In genomic region chr11:96367357-96367756, GRCh38 we compare ENCODE assay signal across 27 cellular contexts.
"Had no signal": no experiment of that assay in that cellular context is flagged by ENCODE, and none has a peak within 500 bp of the region (broad histone marks: within the 10 kb centered on the region; RNA-seq: fewer than 3 reads in every experiment).

No MANE protein-coding gene starts in this region.

- H3K27ac ChIP-seq: adrenal gland, breast epithelium, hepatocyte, left lung, neutrophil, parathyroid adenoma, upper lobe of left lung had no signal

- H3K27me3 Mint-ChIP-seq: activated CD4-positive, alpha-beta T cell treated with anti-CD3 and anti-CD28 coated beads for 36 hours; activated naive CD8-positive, alpha-beta T cell; central memory CD8-positive, alpha-beta T cell; effector memory CD8-positive, alpha-beta T cell had no signal

- H3K4me3 ChIP-seq: adrenal gland, breast epithelium, hepatocyte, left lung, lung, upper lobe of left lung had no signal

- H3K4me3 Mint-ChIP-seq: activated CD4-positive, alpha-beta T cell treated with anti-CD3 and anti-CD28 coated beads for 36 hours; activated naive CD8-positive, alpha-beta T cell; activated T-cell treated with anti-CD3 and anti-CD28 coated beads, Interleukin-2, amount 50 U/mL, for 4 hours; central memory CD8-positive, alpha-beta T cell; effector memory CD8-positive, alpha-beta T cell; immature natural killer cell; mesothelial cell of epicardium; nephron; WTC11 had no signal

- H3K27me3 ChIP-seq: adrenal gland, breast epithelium, hepatocyte, left lung, neutrophil, upper lobe of left lung had no signal

- H3K4me1 Mint-ChIP-seq: activated CD4-positive, alpha-beta T cell treated with anti-CD3 and anti-CD28 coated beads for 36 hours; central memory CD8-positive, alpha-beta T cell; immature natural killer cell; mesothelial cell of epicardium; nephron; WTC11 had no signal

- DNase-seq: activated CD4-positive, alpha-beta T cell treated with anti-CD3 and anti-CD28 coated beads for 36 hours; activated CD4-positive, alpha-beta T cell treated with anti-CD3 and anti-CD28 coated beads, Interleukin-2, amount 50 U/mL, for 4 hours; activated CD8-positive, alpha-beta memory T cell treated with anti-CD3 and anti-CD28 coated beads for 24 hours; activated CD8-positive, alpha-beta memory T cell treated with anti-CD3 and anti-CD28 coated beads, Interleukin-2, amount 50 U/mL, for 4 hours; activated naive CD4-positive, alpha-beta T cell; activated T-cell treated with anti-CD3 and anti-CD28 coated beads, Interleukin-2, amount 50 U/mL, for 4 hours; adrenal gland; effector memory CD8-positive, alpha-beta T cell; glutamatergic neuron; immature natural killer cell; right cardiac atrium; stimulated activated CD4-positive, alpha-beta T cell treated with anti-CD3 and anti-CD28 coated beads, Interleukin-4, amount 100 ng/mL, for 4 hours; stimulated activated naive CD8-positive, alpha-beta T cell treated with anti-CD3 and anti-CD28 coated beads, Interleukin-15, Interleukin-2, amounts not matched to agents 100 U/mL and 50 U/mL, for 24 hours; T-helper 9 cell; upper lobe of left lung had no signal

- H3K9me3 Mint-ChIP-seq: activated T-cell treated with anti-CD3 and anti-CD28 coated beads, Interleukin-2, amount 50 U/mL, for 4 hours; activated T-helper 2 cell treated with anti-CD3 and anti-CD28 coated beads, Interferon-gamma antibody, Interleukin-2, Interleukin-4, amounts not matched to agents 10 μg/mL and 5 μg/mL and 100 μg/mL, durations not matched to agents 14 hours and 24 hours and 36 hours; central memory CD8-positive, alpha-beta T cell; effector memory CD8-positive, alpha-beta T cell; immature natural killer cell had no signal

- H3K27ac Mint-ChIP-seq: activated CD4-positive, alpha-beta T cell treated with anti-CD3 and anti-CD28 coated beads for 36 hours; activated naive CD8-positive, alpha-beta T cell; activated T-helper 2 cell treated with anti-CD3 and anti-CD28 coated beads, Interferon-gamma antibody, Interleukin-2, Interleukin-4, amounts not matched to agents 10 μg/mL and 5 μg/mL and 100 μg/mL, durations not matched to agents 14 hours and 24 hours and 36 hours; effector memory CD8-positive, alpha-beta T cell; mesothelial cell of epicardium; nephron; WTC11 had no signal
